Comparison of ENCODE assay signal across 1 cellular context in genomic region chr19:30784850-30785459, GRCh38.
TF ChIP-seq lines count a peak whose summit lies in the region.

No MANE protein-coding gene starts in this region.

TF ChIP-seq in Ishikawa, 13 proteins besides CTCF, POLR2A, EP300 and RAD21 (continued from another document):
- TF ChIP-seq MAX (IDR thresholded peaks at IDR 0.05), result no peak
- TF ChIP-seq EGR1 (IDR thresholded peaks at IDR 0.05), result no peak
